In the genomic region with DNA sequence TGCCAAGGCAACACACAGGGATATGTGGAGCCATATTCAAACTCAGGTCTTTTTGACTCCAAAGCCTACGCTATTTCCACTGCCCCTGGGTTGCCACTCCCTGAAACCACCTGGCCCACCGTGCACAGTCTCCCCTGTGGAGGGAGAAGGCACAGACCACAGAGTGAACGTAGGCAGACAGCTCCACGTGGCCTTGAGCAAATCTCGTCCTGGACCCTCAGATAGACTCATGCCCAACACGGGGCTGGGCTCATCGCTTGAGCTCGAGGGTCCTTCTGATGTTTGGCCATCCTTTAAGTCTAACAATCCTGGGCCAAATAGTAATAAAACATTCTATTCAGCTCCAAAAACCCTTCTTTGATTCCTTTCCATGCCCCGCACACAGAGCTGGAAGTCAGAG, we compare ENCODE assay signal across 30 cellular contexts.
A peak's percentile ranks its signal among the peaks of the same experiment; 100 is the strongest.
DNase-seq lines count a peak whose midpoint lies in the region; ATAC-seq and TF ChIP-seq lines count a peak whose summit lies in the region.
"Had no signal": no experiment of that assay in that cellular context is flagged by ENCODE, and none has a peak within 500 bp of the region (broad histone marks: within the 10 kb centered on the region; RNA-seq: fewer than 3 reads in every experiment).

No MANE protein-coding gene starts in this region.

- no peaks in the 10 kb centered on the region for H3K9me3 Mint-ChIP-seq in natural killer cell treated with Interleukin-12 subunit alpha and Interleukin-12 subunit beta and Interleukin-15 and Interleukin-18, amount 100 ng/mL, for 72 hours
- H3K9me3 Mint-ChIP-seq: activated CD4-positive, alpha-beta T cell treated with anti-CD3 and anti-CD28 coated beads, Interleukin-2, amount 10 ng/mL, durations not matched to agents 7 days and 5 days; effector memory CD8-positive, alpha-beta T cell; naive B cell; stimulated activated naive B cell treated with anti-CD40 and anti-IgM and Interleukin-4, amounts not matched to agents 10 μg/mL and 1 μg/mL and 100 μg/mL, for 72 hours had no signal

- no peak overlapping the region for H3K4me3 Mint-ChIP-seq in natural killer cell treated with Interleukin-12 subunit alpha and Interleukin-12 subunit beta and Interleukin-15 and Interleukin-18, amount 100 ng/mL, for 72 hours
- H3K4me3 Mint-ChIP-seq: activated CD4-positive, alpha-beta T cell treated with anti-CD3 and anti-CD28 coated beads, Interleukin-2, amount 10 ng/mL, durations not matched to agents 7 days and 5 days; activated T-cell treated with anti-CD3 and anti-CD28 coated beads, Interleukin-2, amount 50 U/mL, for 72 hours; effector memory CD8-positive, alpha-beta T cell; naive B cell; stimulated activated naive B cell treated with anti-CD40 and anti-IgM and Interleukin-4, amounts not matched to agents 10 μg/mL and 1 μg/mL and 100 μg/mL, for 72 hours; WTC11 had no signal

- H3K27me3 ChIP-seq in adipocyte (replicated peaks; ENCODE audit: control insufficient read depth, insufficient read depth, low read length) (no peaks in the 10 kb centered on the region), suprapubic skin (no peaks in the 10 kb centered on the region)
- H3K27me3 ChIP-seq: BLaER1, cardiac muscle cell, testis had no signal

- no peak for TF ChIP-seq POLR2A in suprapubic skin (IDR thresholded peaks at IDR 0.05)

- H3K4me3 ChIP-seq in adipocyte (ENCODE audit: low read length) = no peak overlapping the region
- no peak overlapping the region for H3K4me3 ChIP-seq in coronary artery
- no peak overlapping the region for H3K4me3 ChIP-seq in suprapubic skin
- H3K4me3 ChIP-seq: BLaER1, cardiac muscle cell, HAP-1, heart left ventricle, skin epidermis, testis had no signal

- H3K36me3 ChIP-seq in adipocyte (ENCODE audit: control insufficient read depth, insufficient read depth, low read length, severe bottlenecking) = no peaks in the 10 kb centered on the region
- no peaks in the 10 kb centered on the region for H3K36me3 ChIP-seq in suprapubic skin
- H3K36me3 ChIP-seq: BLaER1, cardiac muscle cell, HAP-1, heart left ventricle had no signal

- H3K4me1 ChIP-seq in adipocyte (ENCODE audit: control insufficient read depth, insufficient read depth, low read length) (peaks cover 79% of the 10 kb centered on the region), suprapubic skin (peaks cover 63% of the 10 kb centered on the region)
- H3K4me1 ChIP-seq: HAP-1 had no signal

- H3K9me3 ChIP-seq in adipocyte (ENCODE audit: control insufficient read depth, low read length) (no peaks in the 10 kb centered on the region), suprapubic skin (no peaks in the 10 kb centered on the region)
- H3K9me3 ChIP-seq: BLaER1, HAP-1, heart left ventricle, SK-N-SH, testis had no signal

- H3K36me3 Mint-ChIP-seq in natural killer cell treated with Interleukin-12 subunit alpha and Interleukin-12 subunit beta and Interleukin-15 and Interleukin-18, amount 100 ng/mL, for 72 hours = no peaks in the 10 kb centered on the region
- H3K36me3 Mint-ChIP-seq: naive B cell; stimulated activated naive B cell treated with anti-CD40 and anti-IgM and Interleukin-4, amounts not matched to agents 10 μg/mL and 1 μg/mL and 100 μg/mL, for 72 hours had no signal

- H3K27me3 Mint-ChIP-seq in natural killer cell treated with Interleukin-12 subunit alpha and Interleukin-12 subunit beta and Interleukin-15 and Interleukin-18, amount 100 ng/mL, for 72 hours = peaks cover 7 to 8% of the 10 kb centered on the region in 2 donors

- DNase-seq in adipocyte (ENCODE audit: low read depth) (no peak), coronary artery (ENCODE audit: low spot score) (peak; percentile 69), suprapubic skin (ENCODE audit: low spot score in 2 of 2) (peak; percentile 27 to 52), NCI-H82 (lab: John Stamatoyannopoulos, UW) (no peak), foreskin melanocyte (no peak)
- DNase-seq in natural killer cell treated with Interleukin-12 subunit alpha and Interleukin-12 subunit beta and Interleukin-15 and Interleukin-18, amount 100 ng/mL, for 72 hours (ENCODE audit: low spot score) = peak; percentile 32
- DNase-seq: activated CD4-positive, alpha-beta T cell treated with anti-CD3 and anti-CD28 coated beads, Interleukin-2, amount 10 ng/mL, durations not matched to agents 7 days and 5 days; activated naive CD4-positive, alpha-beta T cell treated with anti-CD3 and anti-CD28 coated beads, Interleukin-2, amount 50 U/mL, for 16 hours; activated T-cell treated with anti-CD3 and anti-CD28 coated beads, Interleukin-2, amount 50 U/mL, for 72 hours; cortex of kidney; effector memory CD8-positive, alpha-beta T cell; erythroblast; midbrain; MM.1S; naive B cell; NCI-H1105 treated with DMSO at 0.1 percent for 48 hours; NCI-H2029 treated with DMSO at 0.1 percent for 48 hours; NCI-H524 treated with DMSO at 0.1 percent for 48 hours; NK-92 treated with Interleukin-12 subunit alpha and Interleukin-12 subunit beta, amount 100 ng/mL, for 24 hours; SK-N-SH; stimulated activated naive B cell treated with anti-CD40 and anti-IgM and Interleukin-4, amounts not matched to agents 10 μg/mL and 1 μg/mL and 100 μg/mL, for 72 hours had no signal

- WGBS in suprapubic skin = 85% methylated on average over 9 of the region's 9 CpGs

- H3K27ac ChIP-seq in coronary artery (peak overlapping the region in 1 of 2 donors; percentile 73), suprapubic skin (no peak overlapping the region)
- H3K27ac ChIP-seq: BLaER1, cardiac muscle cell, KMS-11 had no signal

- TF ChIP-seq EP300 in suprapubic skin (IDR thresholded peaks at IDR 0.05) = no peak

- peaks cover 22 to 24% of the 10 kb centered on the region in 2 donors for H3K4me1 Mint-ChIP-seq in natural killer cell treated with Interleukin-12 subunit alpha and Interleukin-12 subunit beta and Interleukin-15 and Interleukin-18, amount 100 ng/mL, for 72 hours (ENCODE audit: low read depth in 2 of 2)

- peak overlapping the region; percentile 88 for H3K9ac ChIP-seq in adipocyte (ENCODE audit: low read length)
- H3K9ac ChIP-seq: BLaER1, KMS-11, SK-N-SH had no signal

- H3K27ac Mint-ChIP-seq in natural killer cell treated with Interleukin-12 subunit alpha and Interleukin-12 subunit beta and Interleukin-15 and Interleukin-18, amount 100 ng/mL, for 72 hours = no peak overlapping the region
- H3K27ac Mint-ChIP-seq: activated CD4-positive, alpha-beta T cell treated with anti-CD3 and anti-CD28 coated beads, Interleukin-2, amount 10 ng/mL, durations not matched to agents 7 days and 5 days; activated T-cell treated with anti-CD3 and anti-CD28 coated beads, Interleukin-2, amount 50 U/mL, for 72 hours; effector memory CD8-positive, alpha-beta T cell; stimulated activated naive B cell treated with anti-CD40 and anti-IgM and Interleukin-4, amounts not matched to agents 10 μg/mL and 1 μg/mL and 100 μg/mL, for 72 hours; WTC11 had no signal

- no peak for ATAC-seq in natural killer cell treated with Interleukin-12 subunit alpha and Interleukin-12 subunit beta and Interleukin-15 and Interleukin-18, amount 100 ng/mL, for 72 hours
- ATAC-seq in GM18870 (IDR thresholded peaks at IDR 0.05; ENCODE audit: unreplicated experiment) = no peak
- ATAC-seq: activated T-cell treated with anti-CD3 and anti-CD28 coated beads, Interleukin-2, amount 50 U/mL, for 72 hours; effector memory CD8-positive, alpha-beta T cell; heart left ventricle; stimulated activated naive B cell treated with anti-CD40 and anti-IgM and Interleukin-4, amounts not matched to agents 10 μg/mL and 1 μg/mL and 100 μg/mL, for 72 hours; WTC11 had no signal

- TF ChIP-seq CTCF in coronary artery (IDR thresholded peaks at IDR 0.05) = no peak
- no peak for TF ChIP-seq CTCF in suprapubic skin (IDR thresholded peaks at IDR 0.05)

Comparison
In these comparisons a context has a peak if more than half of its experiments do, and no peak if none do; other contexts are left out.
1. DNase-seq: peak in coronary artery (single experiment), natural killer cell treated with Interleukin-12 subunit alpha and Interleukin-12 subunit beta and Interleukin-15 and Interleukin-18, amount 100 ng/mL, for 72 hours (single experiment) and suprapubic skin (2 of 2); none in adipocyte (single experiment), NCI-H82 (single experiment) and foreskin melanocyte (single experiment).